In genomic region chr11:115941481-115941993, GRCh38 we compare ENCODE assay signal across 8 cellular contexts.
DNase-seq lines count a peak whose midpoint lies in the region; ATAC-seq, FAIRE-seq and TF ChIP-seq lines count a peak whose summit lies in the region.

No MANE protein-coding gene starts in this region.

- no peaks in the 10 kb centered on the region for H4K20me1 ChIP-seq in astrocyte (ENCODE audit: insufficient read depth, low read length)

- no peak overlapping the region for H3K27ac Mint-ChIP-seq in activated CD8-positive, alpha-beta T cell treated with anti-CD3 and anti-CD28 coated beads for 36 hours
- H3K27ac Mint-ChIP-seq in activated CD8-positive, alpha-beta T cell treated with anti-CD3 and anti-CD28 coated beads, Interleukin-2, amount 10 ng/mL, durations not matched to agents 7 days and 5 days: no peak overlapping the region
- peak overlapping the region; percentile 98 for H3K27ac Mint-ChIP-seq in astrocyte (ENCODE audit: unreplicated experiment)

- POLR2A ChIA-PET in activated CD8-positive, alpha-beta T cell treated with anti-CD3 and anti-CD28 coated beads for 36 hours (lab: Charles Lee): no interaction called here
- POLR2A ChIA-PET in activated CD8-positive, alpha-beta T cell treated with anti-CD3 and anti-CD28 coated beads, Interleukin-2, amount 10 ng/mL, durations not matched to agents 7 days and 5 days (lab: Charles Lee): no interaction called here

- H3K4me1 Mint-ChIP-seq in activated CD8-positive, alpha-beta T cell treated with anti-CD3 and anti-CD28 coated beads for 36 hours (ENCODE audit: low read depth): no peaks in the 10 kb centered on the region
- H3K4me1 Mint-ChIP-seq in activated CD8-positive, alpha-beta T cell treated with anti-CD3 and anti-CD28 coated beads, Interleukin-2, amount 10 ng/mL, durations not matched to agents 7 days and 5 days (ENCODE audit: low read depth): no peaks in the 10 kb centered on the region
- peaks cover 30% of the 10 kb centered on the region for H3K4me1 Mint-ChIP-seq in astrocyte (ENCODE audit: low read depth, unreplicated experiment)

- no peak for ATAC-seq in activated CD8-positive, alpha-beta T cell treated with anti-CD3 and anti-CD28 coated beads for 36 hours
- no peak for ATAC-seq in activated CD8-positive, alpha-beta T cell treated with anti-CD3 and anti-CD28 coated beads, Interleukin-2, amount 10 ng/mL, durations not matched to agents 7 days and 5 days

- H3K27me3 ChIP-seq in astrocyte (ENCODE audit: insufficient read depth, low read length) (no peaks in the 10 kb centered on the region), transverse colon (peaks cover 5% of the 10 kb centered on the region), esophagus muscularis mucosa (peaks cover 0 to 15% (median 0%) of the 10 kb centered on the region in 4 donors)

- H3K36me3 ChIP-seq in astrocyte (ENCODE audit: insufficient read depth, low read length) (no peaks in the 10 kb centered on the region), transverse colon (no peaks in the 10 kb centered on the region), esophagus muscularis mucosa (no peaks in the 10 kb centered on the region)

- FAIRE-seq in astrocyte (lab: Jason Lieb, UNC): no peak

- H3K36me3 Mint-ChIP-seq in activated CD8-positive, alpha-beta T cell treated with anti-CD3 and anti-CD28 coated beads for 36 hours (ENCODE audit: low read depth): no peaks in the 10 kb centered on the region
- no peaks in the 10 kb centered on the region for H3K36me3 Mint-ChIP-seq in activated CD8-positive, alpha-beta T cell treated with anti-CD3 and anti-CD28 coated beads, Interleukin-2, amount 10 ng/mL, durations not matched to agents 7 days and 5 days (ENCODE audit: low read depth)
- peaks cover 4% of the 10 kb centered on the region for H3K36me3 Mint-ChIP-seq in astrocyte (ENCODE audit: low read depth, unreplicated experiment)

- H3K79me2 ChIP-seq in astrocyte (ENCODE audit: insufficient read depth, low read length): no peaks in the 10 kb centered on the region

- TF ChIP-seq EP300 in transverse colon (IDR thresholded peaks at IDR 0.05; ENCODE audit: low read depth) (no peak), esophagus muscularis mucosa (IDR thresholded peaks at IDR 0.05) (no peak)

- H3K27me3 Mint-ChIP-seq in activated CD8-positive, alpha-beta T cell treated with anti-CD3 and anti-CD28 coated beads for 36 hours: no peaks in the 10 kb centered on the region
- H3K27me3 Mint-ChIP-seq in activated CD8-positive, alpha-beta T cell treated with anti-CD3 and anti-CD28 coated beads, Interleukin-2, amount 10 ng/mL, durations not matched to agents 7 days and 5 days (ENCODE audit: low read depth): no peaks in the 10 kb centered on the region
- peaks cover 17% of the 10 kb centered on the region for H3K27me3 Mint-ChIP-seq in astrocyte (ENCODE audit: low read depth, unreplicated experiment)

- H3K9me3 Mint-ChIP-seq in activated CD8-positive, alpha-beta T cell treated with anti-CD3 and anti-CD28 coated beads for 36 hours: no peaks in the 10 kb centered on the region
- peaks cover 6% of the 10 kb centered on the region for H3K9me3 Mint-ChIP-seq in activated CD8-positive, alpha-beta T cell treated with anti-CD3 and anti-CD28 coated beads, Interleukin-2, amount 10 ng/mL, durations not matched to agents 7 days and 5 days (ENCODE audit: insufficient read depth)
- H3K9me3 Mint-ChIP-seq in astrocyte (ENCODE audit: unreplicated experiment): peaks cover 5% of the 10 kb centered on the region

- TF ChIP-seq POLR2A in transverse colon (IDR thresholded peaks at IDR 0.05) (no peak), esophagus muscularis mucosa (IDR thresholded peaks at IDR 0.05; ENCODE audit: low read depth) (no peak)

- H3K4me2 ChIP-seq in astrocyte (ENCODE audit: low read length): peak overlapping the region; percentile 63

- H2AFZ ChIP-seq in astrocyte (ENCODE audit: low read depth, low read length): peak overlapping the region; percentile 14

- no peaks in the 10 kb centered on the region for H3K9me3 ChIP-seq in astrocyte (ENCODE audit: insufficient read depth, low read depth, low read length)
- H3K9me3 ChIP-seq in transverse colon: no peaks in the 10 kb centered on the region
- no peaks in the 10 kb centered on the region for H3K9me3 ChIP-seq in esophagus muscularis mucosa

- CTCF ChIA-PET in activated CD8-positive, alpha-beta T cell treated with anti-CD3 and anti-CD28 coated beads for 36 hours (lab: Charles Lee): no interaction called here
- CTCF ChIA-PET in activated CD8-positive, alpha-beta T cell treated with anti-CD3 and anti-CD28 coated beads, Interleukin-2, amount 10 ng/mL, durations not matched to agents 7 days and 5 days (lab: Charles Lee): no interaction called here

- H3K4me3 Mint-ChIP-seq in activated CD8-positive, alpha-beta T cell treated with anti-CD3 and anti-CD28 coated beads for 36 hours: no peak overlapping the region
- H3K4me3 Mint-ChIP-seq in activated CD8-positive, alpha-beta T cell treated with anti-CD3 and anti-CD28 coated beads, Interleukin-2, amount 10 ng/mL, durations not matched to agents 7 days and 5 days: no peak overlapping the region
- H3K4me3 Mint-ChIP-seq in astrocyte (ENCODE audit: unreplicated experiment): no peak overlapping the region

- in situ Hi-C loops in transverse colon (cut with MboI; ENCODE audit: low pct_ligation_motif_present in 1 of 4, low pct_unique_long_range_greater_than_20kb in 1 of 4, low sequenced_read_pairs in 3 of 4): no loop called here

- intact Hi-C loops in activated CD8-positive, alpha-beta T cell treated with anti-CD3 and anti-CD28 coated beads for 36 hours (cut with micrococcal nuclease): no loop called here
- intact Hi-C loops in transverse colon (cut with DNase I; ENCODE audit: low total_unique reads) (no loop called here), esophagus muscularis mucosa (cut with DNase I) (no loop called here)

- peak; percentile 9 for DNase-seq in activated CD8-positive, alpha-beta T cell treated with anti-CD3 and anti-CD28 coated beads for 36 hours
- no peak for DNase-seq in activated CD8-positive, alpha-beta T cell treated with anti-CD3 and anti-CD28 coated beads, Interleukin-2, amount 10 ng/mL, durations not matched to agents 7 days and 5 days
- DNase-seq in astrocyte (ENCODE audit: low read depth) (peak; percentile 100), islet precursor cell (peak; percentile 88), transverse colon (peak; percentile 22), KG1 (lab: John Stamatoyannopoulos, UW) (no peak), NCI-H82 (lab: John Stamatoyannopoulos, UW) (no peak), esophagus muscularis mucosa (ENCODE audit: extremely low spot score) (no peak)

- peak overlapping the region; percentile 65 for H3K9ac ChIP-seq in astrocyte (ENCODE audit: low read length)

- no peak for TF ChIP-seq CTCF in activated CD8-positive, alpha-beta T cell treated with anti-CD3 and anti-CD28 coated beads for 36 hours (IDR thresholded peaks at IDR 0.05)
- no peak for TF ChIP-seq CTCF in astrocyte (IDR thresholded peaks at IDR 0.05; ENCODE audit: insufficient read depth, low read depth, low read length)
- TF ChIP-seq CTCF in transverse colon (IDR thresholded peaks at IDR 0.05): no peak
- no peak for TF ChIP-seq CTCF in esophagus muscularis mucosa (IDR thresholded peaks at IDR 0.05)

- WGBS in transverse colon (ENCODE audit: low coverage in 1 of 2), 2 donors: 60 to 69% methylated on average over 1 to 15 of the region's 15 CpGs
- WGBS in esophagus muscularis mucosa: 80% methylated on average over 15 of the region's 15 CpGs

- H3K4me1 ChIP-seq in astrocyte (ENCODE audit: insufficient read depth, low read length) (peaks cover 32% of the 10 kb centered on the region), transverse colon (no peaks in the 10 kb centered on the region), esophagus muscularis mucosa (no peaks in the 10 kb centered on the region)

- no peak overlapping the region for H3K4me3 ChIP-seq in astrocyte (ENCODE audit: insufficient read depth, low read depth, low read length)
- H3K4me3 ChIP-seq in transverse colon: no peak overlapping the region
- H3K4me3 ChIP-seq in esophagus muscularis mucosa: no peak overlapping the region

- H3K27ac ChIP-seq in astrocyte (ENCODE audit: low read depth, low read length) (peak overlapping the region; percentile 87), transverse colon (no peak overlapping the region), esophagus muscularis mucosa (replicated peaks in 1 of 4) (no peak overlapping the region)

Comparison
In these comparisons a context has a peak if more than half of its experiments do, and no peak if none do; other contexts are left out.
1. DNase-seq: peak in activated CD8-positive, alpha-beta T cell treated with anti-CD3 and anti-CD28 coated beads for 36 hours (single experiment), astrocyte (single experiment), islet precursor cell (single experiment) and transverse colon (single experiment); none in activated CD8-positive, alpha-beta T cell treated with anti-CD3 and anti-CD28 coated beads, Interleukin-2, amount 10 ng/mL, durations not matched to agents 7 days and 5 days (single experiment), KG1 (single experiment), NCI-H82 (single experiment) and esophagus muscularis mucosa (single experiment).